ENCODE assay signal across 17 cellular contexts in genomic region chr12:122516544-122517361, GRCh38. TPM values are rescaled to one million over a fixed set of nuclear protein-coding genes. Genes with fewer than 3 reads are reported as not detected.
DNase-seq lines count a peak whose midpoint lies in the region; ATAC-seq and TF ChIP-seq lines count a peak whose summit lies in the region.
"Had no signal": no experiment of that assay in that cellular context is flagged by ENCODE, and none has a peak within 500 bp of the region (broad histone marks: within the 10 kb centered on the region; RNA-seq: fewer than 3 reads in every experiment).

No MANE protein-coding gene starts in this region.

- peaks cover 70% of the 10 kb centered on the region for H3K36me3 Mint-ChIP-seq in T-helper 1 cell treated with Interleukin-12 subunit alpha and Interleukin-12 subunit beta and Interleukin-4 antibody, amounts not matched to agents 30 μg/mL and 1 μg/mL, for 36 hours (ENCODE audit: low read depth)
- peaks cover 48% of the 10 kb centered on the region for H3K36me3 Mint-ChIP-seq in endothelial cell (ENCODE audit: low read depth, unreplicated experiment)

- no peak for TF ChIP-seq CTCF in endothelial cell (IDR thresholded peaks at IDR 0.05; ENCODE audit: unreplicated experiment)

- no peak for ATAC-seq in stimulated activated naive CD8-positive, alpha-beta T cell treated with anti-CD3 and anti-CD28 coated beads, Interleukin-15, amount 100 ng/mL, for 72 hours
- no peak for ATAC-seq in stimulated activated naive CD8-positive, alpha-beta T cell treated with anti-CD3 and anti-CD28 coated beads, Interleukin-15, Interleukin-2, amounts not matched to agents 100 U/mL and 50 U/mL, for 24 hours
- no peak for ATAC-seq in GM21723 (IDR thresholded peaks at IDR 0.05; ENCODE audit: unreplicated experiment)
- ATAC-seq: heart right ventricle, left ventricle myocardium superior had no signal

- DNase-seq in T-helper 1 cell (no peak), endothelial cell (ENCODE audit: low spot score) (no peak), NCI-H2107 (lab: John Stamatoyannopoulos, UW) (no peak)
- DNase-seq in stimulated activated naive CD8-positive, alpha-beta T cell treated with anti-CD3 and anti-CD28 coated beads, Interleukin-15, amount 100 ng/mL, for 72 hours: no peak
- DNase-seq in stimulated activated naive CD8-positive, alpha-beta T cell treated with anti-CD3 and anti-CD28 coated beads, Interleukin-15, Interleukin-2, amounts not matched to agents 100 U/mL and 50 U/mL, for 24 hours: no peak
- DNase-seq in activated CD8-positive, alpha-beta memory T cell treated with anti-CD3 and anti-CD28 coated beads, Interleukin-2, amount 50 U/mL, for 4 hours: no peak
- DNase-seq: activated naive CD8-positive, alpha-beta T cell treated with anti-CD3 and anti-CD28 coated beads, Interleukin-2, amount 10 ng/mL, durations not matched to agents 7 days and 5 days; heart right ventricle; left ventricle myocardium superior; NCI-H1417; NCI-H526; spleen; stimulated activated CD4-positive, alpha-beta T cell treated with anti-CD3 and anti-CD28 coated beads, Interleukin-4, amount 100 ng/mL, for 24 hours had no signal

- no peaks in the 10 kb centered on the region for H3K9me3 Mint-ChIP-seq in T-helper 1 cell treated with Interleukin-12 subunit alpha and Interleukin-12 subunit beta and Interleukin-4 antibody, amounts not matched to agents 30 μg/mL and 1 μg/mL, for 36 hours
- no peaks in the 10 kb centered on the region for H3K9me3 Mint-ChIP-seq in stimulated activated naive CD8-positive, alpha-beta T cell treated with anti-CD3 and anti-CD28 coated beads, Interleukin-15, amount 100 ng/mL, for 72 hours
- H3K9me3 Mint-ChIP-seq in endothelial cell (ENCODE audit: unreplicated experiment): no peaks in the 10 kb centered on the region
- H3K9me3 Mint-ChIP-seq: activated naive CD8-positive, alpha-beta T cell treated with anti-CD3 and anti-CD28 coated beads, Interleukin-2, amount 10 ng/mL, durations not matched to agents 7 days and 5 days; brain had no signal

- peak overlapping the region; percentile 0 for H3K27ac Mint-ChIP-seq in T-helper 1 cell treated with Interleukin-12 subunit alpha and Interleukin-12 subunit beta and Interleukin-4 antibody, amounts not matched to agents 30 μg/mL and 1 μg/mL, for 36 hours
- H3K27ac Mint-ChIP-seq in stimulated activated naive CD8-positive, alpha-beta T cell treated with anti-CD3 and anti-CD28 coated beads, Interleukin-15, amount 100 ng/mL, for 72 hours: peak overlapping the region; percentile 3 to 89
- H3K27ac Mint-ChIP-seq in endothelial cell (ENCODE audit: unreplicated experiment): peak overlapping the region; percentile 46
- H3K27ac Mint-ChIP-seq: activated naive CD8-positive, alpha-beta T cell treated with anti-CD3 and anti-CD28 coated beads, Interleukin-2, amount 10 ng/mL, durations not matched to agents 7 days and 5 days; B cell had no signal

- no peak overlapping the region for H3K4me3 Mint-ChIP-seq in T-helper 1 cell treated with Interleukin-12 subunit alpha and Interleukin-12 subunit beta and Interleukin-4 antibody, amounts not matched to agents 30 μg/mL and 1 μg/mL, for 36 hours
- no peak overlapping the region for H3K4me3 Mint-ChIP-seq in stimulated activated naive CD8-positive, alpha-beta T cell treated with anti-CD3 and anti-CD28 coated beads, Interleukin-15, amount 100 ng/mL, for 72 hours
- peak overlapping the region; percentile 58 for H3K4me3 Mint-ChIP-seq in endothelial cell (ENCODE audit: unreplicated experiment)
- H3K4me3 Mint-ChIP-seq: activated naive CD8-positive, alpha-beta T cell treated with anti-CD3 and anti-CD28 coated beads, Interleukin-2, amount 10 ng/mL, durations not matched to agents 7 days and 5 days; B cell; brain had no signal

- peaks cover 33% of the 10 kb centered on the region for H3K4me1 Mint-ChIP-seq in T-helper 1 cell treated with Interleukin-12 subunit alpha and Interleukin-12 subunit beta and Interleukin-4 antibody, amounts not matched to agents 30 μg/mL and 1 μg/mL, for 36 hours (ENCODE audit: low read depth)
- H3K4me1 Mint-ChIP-seq in stimulated activated naive CD8-positive, alpha-beta T cell treated with anti-CD3 and anti-CD28 coated beads, Interleukin-15, amount 100 ng/mL, for 72 hours: peaks cover 41% of the 10 kb centered on the region
- H3K4me1 Mint-ChIP-seq in endothelial cell (ENCODE audit: unreplicated experiment): peaks cover 3% of the 10 kb centered on the region

- no peaks in the 10 kb centered on the region for H3K27me3 Mint-ChIP-seq in T-helper 1 cell treated with Interleukin-12 subunit alpha and Interleukin-12 subunit beta and Interleukin-4 antibody, amounts not matched to agents 30 μg/mL and 1 μg/mL, for 36 hours (ENCODE audit: low read depth)
- no peaks in the 10 kb centered on the region for H3K27me3 Mint-ChIP-seq in stimulated activated naive CD8-positive, alpha-beta T cell treated with anti-CD3 and anti-CD28 coated beads, Interleukin-15, amount 100 ng/mL, for 72 hours
- no peaks in the 10 kb centered on the region for H3K27me3 Mint-ChIP-seq in endothelial cell (ENCODE audit: unreplicated experiment)
- H3K27me3 Mint-ChIP-seq: activated naive CD8-positive, alpha-beta T cell treated with anti-CD3 and anti-CD28 coated beads, Interleukin-2, amount 10 ng/mL, durations not matched to agents 7 days and 5 days; B cell; brain had no signal

RNA-seq across cellular contexts. Expression of gene RSRC2, which starts 10.0 kb away (rescaled TPM):
- 75.2 TPM for total RNA-seq in endothelial cell (ENCODE audit: unreplicated experiment)

RNA-seq across cellular contexts. Expression of gene KNTC1, which starts 10.3 kb away (rescaled TPM):
- 32.6 TPM for total RNA-seq in endothelial cell (ENCODE audit: unreplicated experiment)

RNA-seq across cellular contexts. Expression of gene ZCCHC8, which starts 16.0 kb away (rescaled TPM):
- total RNA-seq in endothelial cell (ENCODE audit: unreplicated experiment): 18.6 TPM
